2 cellular contexts compared by ENCODE assay signal in genomic region chr5:70020660-70021059, GRCh38. TPM values are rescaled to one million over a fixed set of nuclear protein-coding genes. Genes with fewer than 3 reads are reported as not detected.
DNase-seq lines count a peak whose midpoint lies in the region; ATAC-seq and TF ChIP-seq lines count a peak whose summit lies in the region.
"Not testable (repeated sequence)": the region's sequence is repeated elsewhere in the genome, so short reads cannot be mapped to it uniquely, and the experiment has no call there.

No MANE protein-coding gene starts in this region.

- not testable (repeated sequence) for DNase-seq in left colon, mucosa of descending colon

- TF ChIP-seq CTCF in mucosa of descending colon (IDR thresholded peaks at IDR 0.05): not testable (repeated sequence)

- H3K4me1 ChIP-seq in mucosa of descending colon (ENCODE audit: low read depth): not testable (repeated sequence)

- not testable (repeated sequence) for H3K9me3 ChIP-seq in mucosa of descending colon

- H3K4me3 ChIP-seq in mucosa of descending colon: not testable (repeated sequence)

- H3K36me3 ChIP-seq in mucosa of descending colon (ENCODE audit: low read depth): not testable (repeated sequence)

- intact Hi-C loops in left colon (cut with DNase I, micrococcal nuclease); mucosa of descending colon (cut with DNase I, micrococcal nuclease): not testable (repeated sequence)

- ATAC-seq in left colon: peak; percentile 83
- peak; percentile 74 for ATAC-seq in mucosa of descending colon

RNA-seq across cellular contexts. Expression of gene SERF1B, which starts 4.4 kb away (rescaled TPM):
- total RNA-seq in left colon: 10 to 100 TPM; 39.5 to 41.6 TPM
- 10 to 100 TPM; 28.3 to 37.4 (median 30.2) TPM for total RNA-seq in mucosa of descending colon

RNA-seq across cellular contexts. Expression of gene SMN2, which starts 28.8 kb away (rescaled TPM):
- total RNA-seq in left colon: 10 to 100 TPM; 19.9 to 37.7 TPM
- total RNA-seq in mucosa of descending colon: 10 to 100 TPM; 28.2 to 37.7 (median 37.5) TPM
